1 cellular context compared by ENCODE assay signal in the genomic region with DNA sequence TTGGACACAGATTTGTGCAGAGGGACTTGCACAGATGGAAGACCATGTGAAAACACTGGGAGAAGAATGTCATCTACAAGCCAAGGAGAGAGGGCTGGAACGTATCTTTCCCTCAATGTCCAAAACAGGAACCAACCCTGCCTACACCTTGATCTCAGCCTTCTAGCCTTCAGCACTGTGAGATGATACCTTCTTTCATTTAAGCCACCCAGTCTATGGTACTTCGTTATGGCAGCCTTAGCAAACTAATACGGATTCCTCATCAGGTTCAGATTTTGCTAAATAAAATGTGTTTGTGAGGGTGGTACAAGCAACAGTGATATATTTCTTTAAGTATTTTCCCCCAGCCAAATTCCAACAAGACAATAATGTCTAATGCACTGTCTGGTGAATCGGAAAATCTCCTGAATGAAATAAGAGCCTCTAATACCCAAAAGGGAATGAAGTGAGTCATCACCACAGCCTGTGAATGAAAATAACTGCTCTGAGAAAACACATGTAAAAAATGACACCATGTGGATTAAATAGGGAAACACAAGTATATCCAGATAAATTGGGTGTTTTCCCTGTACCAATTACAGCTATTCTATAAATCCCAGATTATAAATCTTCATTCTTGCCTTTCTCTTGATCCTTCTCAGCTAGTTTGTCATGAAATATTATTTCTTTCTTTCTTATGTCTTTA.
TF ChIP-seq lines count a peak whose summit lies in the region.

No MANE protein-coding gene starts in this region.

TF ChIP-seq in SK-N-SH treated with all-trans-retinoic acid at 6 μM for 48 hours, 23 proteins besides CTCF, POLR2A, EP300 and RAD21 (continued from another document):
- TF ChIP-seq ISL1 (CRISPR knock-in tag; IDR thresholded peaks at IDR 0.05) (no peak), ZFP30 (CRISPR knock-in tag; IDR thresholded peaks at IDR 0.05) (no peak)
